Comparison of ENCODE assay signal across 8 cellular contexts in the genomic region with DNA sequence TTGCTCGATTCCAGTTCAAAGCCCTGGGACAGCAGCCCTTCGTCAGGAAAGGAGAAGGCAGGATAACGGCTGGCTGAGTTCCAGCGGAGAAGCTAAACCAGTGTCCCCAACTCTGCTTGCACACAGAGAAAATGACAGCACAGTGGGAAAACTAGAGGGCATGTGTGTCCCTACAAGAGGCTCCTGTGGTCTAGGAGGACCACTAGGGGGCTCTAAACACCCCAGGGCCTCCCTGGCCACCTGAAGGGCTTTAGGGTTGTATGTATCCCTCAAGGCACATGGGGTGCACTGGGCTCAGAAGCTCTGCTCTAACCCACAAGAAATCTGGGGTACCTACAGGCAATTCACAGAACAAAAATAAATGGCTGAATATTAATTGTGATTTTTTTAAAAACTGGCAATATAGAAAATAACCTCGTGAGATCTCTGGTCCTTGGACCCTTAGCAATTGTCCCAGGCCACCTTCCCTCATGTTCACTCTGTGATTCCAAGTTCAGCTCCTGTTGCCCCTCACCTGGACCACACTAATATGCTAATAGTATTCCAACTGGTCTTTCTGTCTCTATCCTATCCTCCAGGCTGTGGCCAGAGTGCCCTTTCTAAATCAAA. TPM values are rescaled to one million over a fixed set of nuclear protein-coding genes. Genes with fewer than 3 reads are reported as not detected.
A peak's percentile ranks its signal among the peaks of the same experiment; 100 is the strongest.
DNase-seq lines count a peak whose midpoint lies in the region; ATAC-seq and TF ChIP-seq lines count a peak whose summit lies in the region.

No MANE protein-coding gene starts in this region.

- H3K79me2 ChIP-seq in OCI-LY1 (ENCODE audit: insufficient read depth, low read length), result no peaks in the 10 kb centered on the region

- POLR2A ChIA-PET in CD8-positive, alpha-beta memory T cell (lab: Charles Lee), result interaction anchor here (1.1 kb wide), 1 partner anchor 13 kb away, joined by 3 read pairs; no protein-coding TSS in a partner anchor

- no peaks in the 10 kb centered on the region for H3K9me3 ChIP-seq in CD8-positive, alpha-beta memory T cell (ENCODE audit: low read length)
- H3K9me3 ChIP-seq in OCI-LY1 (ENCODE audit: low read length), result no peaks in the 10 kb centered on the region

- no peaks in the 10 kb centered on the region for H3K27me3 Mint-ChIP-seq in CD8-positive, alpha-beta memory T cell

- TF ChIP-seq CTCF in OCI-LY1 (IDR thresholded peaks at IDR 0.05; ENCODE audit: low read length) (peak; percentile 68), brain microvascular endothelial cell (IDR thresholded peaks at IDR 0.05; ENCODE audit: low read depth, low read length, missing control alignments) (peak; percentile 92)

- H3K4me1 Mint-ChIP-seq in CD8-positive, alpha-beta memory T cell, result peaks cover 28 to 60% (median 53%) of the 10 kb centered on the region in 3 donors

- no peaks in the 10 kb centered on the region for H3F3A ChIP-seq in OCI-LY1 (ENCODE audit: insufficient read depth, low read length)

- H3K4me3 ChIP-seq in CD8-positive, alpha-beta memory T cell (ENCODE audit: low read length), result no peak overlapping the region
- H3K4me3 ChIP-seq in OCI-LY1 (ENCODE audit: low read depth, low read length, poor library complexity, severe bottlenecking) (no peak overlapping the region), brain microvascular endothelial cell (ENCODE audit: low read depth, low read length) (no peak overlapping the region)

- H3K9me2 ChIP-seq in OCI-LY1 (ENCODE audit: low read depth, low read length), result no peaks in the 10 kb centered on the region

- H3K27me3 ChIP-seq in CD8-positive, alpha-beta memory T cell (ENCODE audit: insufficient read depth, low read length, poor library complexity, severe bottlenecking), result no peaks in the 10 kb centered on the region
- H3K27me3 ChIP-seq in OCI-LY1 (ENCODE audit: insufficient read depth, low read length), result no peaks in the 10 kb centered on the region
- H3K27me3 ChIP-seq in brain microvascular endothelial cell (replicated peaks), result no peaks in the 10 kb centered on the region

- H3K9me3 Mint-ChIP-seq in CD8-positive, alpha-beta memory T cell, result no peaks in the 10 kb centered on the region

- no peaks in the 10 kb centered on the region for H4K20me1 ChIP-seq in OCI-LY1 (ENCODE audit: insufficient read depth, low read length)

- no peak overlapping the region for H2AFZ ChIP-seq in OCI-LY1 (ENCODE audit: low read length)

- H3K9ac ChIP-seq in OCI-LY1 (ENCODE audit: low read length), result no peak overlapping the region

- peaks cover 93% of the 10 kb centered on the region for H3K36me3 ChIP-seq in CD8-positive, alpha-beta memory T cell (ENCODE audit: insufficient read depth, low read length)
- H3K36me3 ChIP-seq in OCI-LY1 (ENCODE audit: insufficient read depth, low read length) (peaks cover 86% of the 10 kb centered on the region), brain microvascular endothelial cell (replicated peaks) (peaks cover 76% of the 10 kb centered on the region)

- H3K4me2 ChIP-seq in OCI-LY1 (ENCODE audit: low read length), result no peak overlapping the region

- no peaks in the 10 kb centered on the region for H3K4me1 ChIP-seq in CD8-positive, alpha-beta memory T cell (ENCODE audit: insufficient read depth, low read length)
- H3K4me1 ChIP-seq in OCI-LY1 (ENCODE audit: insufficient read depth, low read length, severe bottlenecking), result no peaks in the 10 kb centered on the region

- H3K27ac ChIP-seq in CD8-positive, alpha-beta memory T cell (ENCODE audit: low read depth, low read length), result no peak overlapping the region
- H3K27ac ChIP-seq in OCI-LY1 (ENCODE audit: low read depth, low read length, poor library complexity, severe bottlenecking) (no peak overlapping the region), brain microvascular endothelial cell (no peak overlapping the region)

- H3K27ac Mint-ChIP-seq in CD8-positive, alpha-beta memory T cell, result peak overlapping the region; percentile 4 to 87 (median 83)

- peak in 4 of 5 donors; percentile 18 to 69 (median 35) for DNase-seq in CD8-positive, alpha-beta memory T cell
- DNase-seq in brain microvascular endothelial cell, result peak; percentile 35
- no peak for DNase-seq in left lobe of liver (ENCODE audit: low spot score)
- no peak for DNase-seq in inferior parietal cortex (ENCODE audit: extremely low spot score)

- in situ Hi-C loops in brain microvascular endothelial cell (cut with HindIII; ENCODE audit: low pct_ligation_motif_present, low sequenced_read_pairs), result no loop called here

- no peak overlapping the region for H3K4me3 Mint-ChIP-seq in CD8-positive, alpha-beta memory T cell

- ATAC-seq in GM18868 (IDR thresholded peaks at IDR 0.05; ENCODE audit: unreplicated experiment) (peak; percentile 51), left lobe of liver (peak; percentile 85), HG02970 (IDR thresholded peaks at IDR 0.05; ENCODE audit: low FRiP score, unreplicated experiment) (no peak), HG03045 (IDR thresholded peaks at IDR 0.05; ENCODE audit: unreplicated experiment) (no peak)

- CTCF ChIA-PET in CD8-positive, alpha-beta memory T cell (lab: Charles Lee), result interaction anchor here (0.8 to 2.5 kb wide), 13 partner anchors 15 to 212 kb away, joined by 3 to 13 read pairs (median 5); no protein-coding TSS in a partner anchor

- peaks cover 23 to 90% (median 52%) of the 10 kb centered on the region in 3 donors for H3K36me3 Mint-ChIP-seq in CD8-positive, alpha-beta memory T cell

RNA-seq across cellular contexts. Expression of a gene that starts 17.5 kb away (rescaled TPM):
- total RNA-seq in CD8-positive, alpha-beta memory T cell, result 100 to 1,000 TPM; 142 to 145 TPM
- 173 TPM for polyA plus RNA-seq in CD8-positive, alpha-beta memory T cell
- 26.1 TPM for total RNA-seq in left lobe of liver

Comparison
In these comparisons a context has a peak if more than half of its experiments do, and no peak if none do; other contexts are left out.
1. DNase-seq: peak in CD8-positive, alpha-beta memory T cell (4 of 5) and brain microvascular endothelial cell (single experiment); none in left lobe of liver (single experiment) and inferior parietal cortex (single experiment).
2. ATAC-seq: peak in GM18868 (single experiment) and left lobe of liver (single experiment); none in HG02970 (single experiment) and HG03045 (single experiment).